ENCODE assay signal across 18 cellular contexts in genomic region chr7:139733751-139734150, GRCh38. TPM values are rescaled to one million over a fixed set of nuclear protein-coding genes. Genes with fewer than 3 reads are reported as not detected.
A peak's percentile ranks its signal among the peaks of the same experiment; 100 is the strongest.
DNase-seq lines count a peak whose midpoint lies in the region; ATAC-seq and TF ChIP-seq lines count a peak whose summit lies in the region.
"Had no signal": no experiment of that assay in that cellular context is flagged by ENCODE, and none has a peak within 500 bp of the region (broad histone marks: within the 10 kb centered on the region; RNA-seq: fewer than 3 reads in every experiment).

No MANE protein-coding gene starts in this region.

- ATAC-seq in GM21717 (IDR thresholded peaks at IDR 0.05; ENCODE audit: unreplicated experiment): no peak
- ATAC-seq: right lobe of liver had no signal

- peak overlapping the region; percentile 95 for H3K27ac Mint-ChIP-seq in chondrocyte (ENCODE audit: unreplicated experiment)
- H3K27ac Mint-ChIP-seq: activated T-helper 2 cell treated with anti-CD3 and anti-CD28 coated beads, Interferon-gamma antibody, Interleukin-2, Interleukin-4, amounts not matched to agents 10 μg/mL and 5 μg/mL and 100 μg/mL, durations not matched to agents 14 hours and 24 hours and 36 hours had no signal

- no peak for TF ChIP-seq EP300 in tibial nerve (IDR thresholded peaks at IDR 0.05)

- peak overlapping the region; percentile 43 for H3K27ac ChIP-seq in mesodermal cell (ENCODE audit: low read depth, low read length, severe bottlenecking)
- peak overlapping the region; percentile 66 to 86 (median 74) for H3K27ac ChIP-seq in tibial nerve
- H3K27ac ChIP-seq: 22Rv1 had no signal

- TF ChIP-seq POLR2A in tibial nerve (IDR thresholded peaks at IDR 0.05): no peak

- peak; percentile 38 for DNase-seq in activated CD8-positive, alpha-beta memory T cell treated with anti-CD3 and anti-CD28 coated beads for 24 hours
- no peak for DNase-seq in activated CD8-positive, alpha-beta memory T cell treated with anti-CD3 and anti-CD28 coated beads, Interleukin-2, amount 50 U/mL, for 48 hours
- DNase-seq in chondrocyte (ENCODE audit: low spot score): no peak
- no peak for DNase-seq in tibial nerve (ENCODE audit: low spot score in 2 of 2)
- no peak for DNase-seq in activated naive CD4-positive, alpha-beta T cell (lab: John Stamatoyannopoulos, UW)
- no peak for DNase-seq in activated gamma-delta T cell treated with Interleukin-2 at 50 U/mL for 16 hours
- DNase-seq: activated CD4-positive, alpha-beta T cell treated with anti-CD3 and anti-CD28 coated beads, Interleukin-2, amount 50 U/mL, for 48 hours; CD4-positive, alpha-beta memory T cell; cerebellar nuclear complex; immature natural killer cell; NCI-H146; NCI-H69; right lobe of liver; stimulated activated naive CD4-positive, alpha-beta T cell treated with Interleukin-2 at 50 U/mL for 16 hours had no signal

- H3K36me3 ChIP-seq in mesodermal cell (ENCODE audit: control insufficient read depth, insufficient read depth, low read length): peaks cover 10% of the 10 kb centered on the region
- H3K36me3 ChIP-seq in tibial nerve: peaks cover 0 to 7% (median 0%) of the 10 kb centered on the region in 3 donors
- H3K36me3 ChIP-seq: right lobe of liver had no signal

- H3K27me3 ChIP-seq in tibial nerve: no peaks in the 10 kb centered on the region
- H3K27me3 ChIP-seq: right lobe of liver had no signal

- no peak overlapping the region for H3K4me3 ChIP-seq in mesodermal cell (ENCODE audit: extremely low read depth, insufficient read depth, low read length, poor library complexity, severe bottlenecking)
- H3K4me3 ChIP-seq in tibial nerve: no peak overlapping the region
- H3K4me3 ChIP-seq: right lobe of liver had no signal

- no peaks in the 10 kb centered on the region for H3K9me3 Mint-ChIP-seq in chondrocyte (ENCODE audit: low read depth)
- H3K9me3 Mint-ChIP-seq: CD4-positive, alpha-beta memory T cell; immature natural killer cell had no signal

- no peaks in the 10 kb centered on the region for H3K27me3 Mint-ChIP-seq in chondrocyte (ENCODE audit: low read depth)
- H3K27me3 Mint-ChIP-seq: CD4-positive, alpha-beta memory T cell had no signal

- no peaks in the 10 kb centered on the region for H3K36me3 Mint-ChIP-seq in chondrocyte (ENCODE audit: low read depth)
- H3K36me3 Mint-ChIP-seq: immature natural killer cell had no signal

- 91 to 92% methylated on average over 6 of the region's 7 CpGs for WGBS in mesodermal cell (ENCODE audit: insufficient coverage in 2 of 2), 2 experiments
- WGBS in tibial nerve, 2 donors: 82 to 85% methylated on average over 7 of the region's 7 CpGs

- no peaks in the 10 kb centered on the region for H3K9me3 ChIP-seq in mesodermal cell (ENCODE audit: control insufficient read depth, low read length)
- H3K9me3 ChIP-seq in tibial nerve: no peaks in the 10 kb centered on the region
- H3K9me3 ChIP-seq: right lobe of liver had no signal

- peaks cover 5% of the 10 kb centered on the region for H3K4me1 ChIP-seq in mesodermal cell (ENCODE audit: control insufficient read depth, insufficient read depth, low read length, poor library complexity, severe bottlenecking)
- H3K4me1 ChIP-seq in tibial nerve: peaks cover 0 to 85% (median 64%) of the 10 kb centered on the region in 4 donors

- H3K4me1 Mint-ChIP-seq in chondrocyte (ENCODE audit: low read depth): peaks cover 96% of the 10 kb centered on the region

- TF ChIP-seq CTCF in chondrocyte (IDR thresholded peaks at IDR 0.05) (no peak), tibial nerve (IDR thresholded peaks at IDR 0.05) (no peak)

- H3K4me3 Mint-ChIP-seq in chondrocyte (ENCODE audit: unreplicated experiment): no peak overlapping the region
- H3K4me3 Mint-ChIP-seq: CD4-positive, alpha-beta memory T cell had no signal

RNA-seq across cellular contexts. Expression of gene HIPK2, which starts 44.0 kb away (rescaled TPM):
- total RNA-seq in chondrocyte (71.2 to 75.6 TPM (median 72.3 TPM) in 3 replicates), tibial nerve (10 to 100 TPM; 24.9 to 41.1 (median 29.7) TPM)
- polyA plus RNA-seq in mesodermal cell (2013, experiment 1 of 2): 19.7 TPM
- 15.8 TPM for polyA plus RNA-seq in mesodermal cell (2013, experiment 2 of 2)
